Comparison of ENCODE assay signal across 8 cellular contexts in genomic region chr16:4936991-4937781, GRCh38. TPM values are rescaled to one million over a fixed set of nuclear protein-coding genes. Genes with fewer than 3 reads are reported as not detected.
DNase-seq lines count a peak whose midpoint lies in the region; ATAC-seq and TF ChIP-seq lines count a peak whose summit lies in the region.

TSS of gene PPL (minus strand) at chr16:4937148. CDS start at chr16:4937045, 103 bp downstream.

- H3K4me1 Mint-ChIP-seq in activated CD4-positive, alpha-beta T cell treated with anti-CD3 and anti-CD28 coated beads for 36 hours, result peaks cover 5% of the 10 kb centered on the region
- H3K4me1 Mint-ChIP-seq in HFFc6 (ENCODE audit: low read depth), result peaks cover 11% of the 10 kb centered on the region

- H3K4me3 Mint-ChIP-seq in activated CD4-positive, alpha-beta T cell treated with anti-CD3 and anti-CD28 coated beads for 36 hours, result peak within 1 kb of the TSS; percentile 44
- H3K4me3 Mint-ChIP-seq in HFFc6, result no peak within 1 kb of the TSS

- no peak within 1 kb of the TSS for H3K27ac ChIP-seq in ectodermal cell (ENCODE audit: insufficient read depth, low read depth, low read length, poor library complexity, severe bottlenecking)
- peak within 1 kb of the TSS; percentile 80 to 87 (median 86) for H3K27ac ChIP-seq in upper lobe of left lung

- CTCF ChIA-PET in activated CD4-positive, alpha-beta T cell treated with anti-CD3 and anti-CD28 coated beads for 36 hours (lab: Charles Lee), result interaction anchor here (1.5 kb wide), 1 partner anchor 18 kb away, joined by 5 read pairs; no protein-coding TSS in a partner anchor

- H3K36me3 Mint-ChIP-seq in activated CD4-positive, alpha-beta T cell treated with anti-CD3 and anti-CD28 coated beads for 36 hours (ENCODE audit: low read depth), result no peaks in the 10 kb centered on the region
- H3K36me3 Mint-ChIP-seq in HFFc6 (ENCODE audit: low read depth), result no peaks in the 10 kb centered on the region

- TF ChIP-seq EP300 in upper lobe of left lung (IDR thresholded peaks at IDR 0.05), result no peak

- H3K27me3 ChIP-seq in ectodermal cell (ENCODE audit: control insufficient read depth, insufficient read depth, low read length, poor library complexity, severe bottlenecking) (peaks cover 37% of the 10 kb centered on the region), upper lobe of left lung (peaks cover 0 to 14% (median 7%) of the 10 kb centered on the region in 4 donors)

- no peaks in the 10 kb centered on the region for H3K9me3 Mint-ChIP-seq in activated CD4-positive, alpha-beta T cell treated with anti-CD3 and anti-CD28 coated beads for 36 hours (ENCODE audit: low read depth)
- no peaks in the 10 kb centered on the region for H3K9me3 Mint-ChIP-seq in HFFc6

- intact Hi-C loops in activated CD4-positive, alpha-beta T cell treated with anti-CD3 and anti-CD28 coated beads for 36 hours (cut with DNase I, micrococcal nuclease), result no loop called here

- no peaks in the 10 kb centered on the region for H3K9me3 ChIP-seq in ectodermal cell (ENCODE audit: control insufficient read depth, low read length)
- H3K9me3 ChIP-seq in upper lobe of left lung, result no peaks in the 10 kb centered on the region

- no peak within 1 kb of the TSS for H3K27ac Mint-ChIP-seq in activated CD4-positive, alpha-beta T cell treated with anti-CD3 and anti-CD28 coated beads for 36 hours
- no peak within 1 kb of the TSS for H3K27ac Mint-ChIP-seq in HFFc6

- peak; percentile 19 for DNase-seq in activated CD4-positive, alpha-beta T cell treated with anti-CD3 and anti-CD28 coated beads for 36 hours
- no peak for DNase-seq in activated CD4-positive, alpha-beta T cell treated with anti-CD3 and anti-CD28 coated beads for 1 hour
- DNase-seq in NCI-H526 treated with DMSO at 0.1 percent for 48 hours (lab: John Stamatoyannopoulos, UW) (peak; percentile 62), mesenteric fat pad (ENCODE audit: low spot score) (peak; percentile 93), upper lobe of left lung (peak; percentile 93 to 98), HFFc6 (no peak), NCI-H1694 (lab: John Stamatoyannopoulos, UW) (no peak)

- TF ChIP-seq CTCF in upper lobe of left lung (IDR thresholded peaks at IDR 0.05) (no peak), HFFc6 (IDR thresholded peaks at IDR 0.05) (no peak)

- H3K4me3 ChIP-seq in ectodermal cell (ENCODE audit: insufficient read depth, low read depth, low read length) (peak within 1 kb of the TSS; percentile 49), upper lobe of left lung (peak within 1 kb of the TSS; percentile 30 to 77 (median 66))

- TF ChIP-seq POLR2A in upper lobe of left lung (IDR thresholded peaks at IDR 0.05), result peak in 2 of 4 donors; percentile 12 to 67

- H3K4me1 ChIP-seq in ectodermal cell (ENCODE audit: control insufficient read depth, insufficient read depth, low read length) (peaks cover 6% of the 10 kb centered on the region), upper lobe of left lung (peaks cover 12 to 45% (median 36%) of the 10 kb centered on the region in 4 donors)

- H3K27me3 Mint-ChIP-seq in activated CD4-positive, alpha-beta T cell treated with anti-CD3 and anti-CD28 coated beads for 36 hours, result peaks cover 34% of the 10 kb centered on the region
- peaks cover 36% of the 10 kb centered on the region for H3K27me3 Mint-ChIP-seq in HFFc6 (ENCODE audit: insufficient read depth)

- POLR2A ChIA-PET in activated CD4-positive, alpha-beta T cell treated with anti-CD3 and anti-CD28 coated beads for 36 hours (lab: Charles Lee), result no interaction called here

- WGBS in ectodermal cell, 2 experiments, result 9% methylated on average over 76 of the region's 76 CpGs
- WGBS in upper lobe of left lung, 2 donors, result 7 to 18% methylated on average over 18 to 31 of the region's 76 CpGs

- ATAC-seq in activated CD4-positive, alpha-beta T cell treated with anti-CD3 and anti-CD28 coated beads for 36 hours, result peak; percentile 33
- ATAC-seq in upper lobe of left lung (ENCODE audit: low FRiP score in 2 of 2), result peak; percentile 53 to 83

- H3K36me3 ChIP-seq in ectodermal cell (ENCODE audit: control insufficient read depth, insufficient read depth, low read length) (no peaks in the 10 kb centered on the region), upper lobe of left lung (no peaks in the 10 kb centered on the region)

RNA-seq across cellular contexts. Expression of gene PPL, which starts in this region (rescaled TPM):
- total RNA-seq in activated CD4-positive, alpha-beta T cell treated with anti-CD3 and anti-CD28 coated beads for 36 hours, result not detected
- 3.2 TPM for polyA plus RNA-seq in ectodermal cell (2013, experiment 1 of 4)
- 4.2 TPM for polyA plus RNA-seq in ectodermal cell (2013, experiment 2 of 4)
- polyA plus RNA-seq in ectodermal cell (2013, experiment 3 of 4), result 3.4 TPM
- 4.0 TPM for polyA plus RNA-seq in ectodermal cell (2013, experiment 4 of 4)
- total RNA-seq in mesenteric fat pad, result 10.9 TPM
- total RNA-seq in upper lobe of left lung, result 100 to 1,000 TPM in 5 of 6 donors, 10 to 100 TPM in 1; 72.7 to 156 (median 132) TPM
- total RNA-seq in HFFc6 (2021; fragmentation: NEBNext Ultra II Directional; extraction: Animal tissue kit (Norgen Biotek cat#: 25700)), result under 1 TPM in 3 of 6 experiments, not detected in 3; 0.02 to 0.06 (median 0.05) TPM

Comparison
In these comparisons a context has a peak if more than half of its experiments do, and no peak if none do; other contexts are left out.
1. RNA of gene PPL (total RNA-seq): 72.7 to 156 TPM in upper lobe of left lung and 10.9 TPM in mesenteric fat pad (single experiment); not detected in activated CD4-positive, alpha-beta T cell treated with anti-CD3 and anti-CD28 coated beads for 36 hours and 0.02 to 0.06 TPM in HFFc6; every median in the first group is over 10 times any median in the second.
2. Peak in DNase-seq and ATAC-seq in activated CD4-positive, alpha-beta T cell treated with anti-CD3 and anti-CD28 coated beads for 36 hours; RNA of the gene not detected or under 1 TPM.
3. DNase-seq: peak in NCI-H526 treated with DMSO at 0.1 percent for 48 hours (single experiment), mesenteric fat pad (single experiment) and upper lobe of left lung (2 of 2); none in activated CD4-positive, alpha-beta T cell treated with anti-CD3 and anti-CD28 coated beads for 1 hour (single experiment), HFFc6 (single experiment) and NCI-H1694 (single experiment).